ENCODE assay signal across 8 cellular contexts in the genomic region with DNA sequence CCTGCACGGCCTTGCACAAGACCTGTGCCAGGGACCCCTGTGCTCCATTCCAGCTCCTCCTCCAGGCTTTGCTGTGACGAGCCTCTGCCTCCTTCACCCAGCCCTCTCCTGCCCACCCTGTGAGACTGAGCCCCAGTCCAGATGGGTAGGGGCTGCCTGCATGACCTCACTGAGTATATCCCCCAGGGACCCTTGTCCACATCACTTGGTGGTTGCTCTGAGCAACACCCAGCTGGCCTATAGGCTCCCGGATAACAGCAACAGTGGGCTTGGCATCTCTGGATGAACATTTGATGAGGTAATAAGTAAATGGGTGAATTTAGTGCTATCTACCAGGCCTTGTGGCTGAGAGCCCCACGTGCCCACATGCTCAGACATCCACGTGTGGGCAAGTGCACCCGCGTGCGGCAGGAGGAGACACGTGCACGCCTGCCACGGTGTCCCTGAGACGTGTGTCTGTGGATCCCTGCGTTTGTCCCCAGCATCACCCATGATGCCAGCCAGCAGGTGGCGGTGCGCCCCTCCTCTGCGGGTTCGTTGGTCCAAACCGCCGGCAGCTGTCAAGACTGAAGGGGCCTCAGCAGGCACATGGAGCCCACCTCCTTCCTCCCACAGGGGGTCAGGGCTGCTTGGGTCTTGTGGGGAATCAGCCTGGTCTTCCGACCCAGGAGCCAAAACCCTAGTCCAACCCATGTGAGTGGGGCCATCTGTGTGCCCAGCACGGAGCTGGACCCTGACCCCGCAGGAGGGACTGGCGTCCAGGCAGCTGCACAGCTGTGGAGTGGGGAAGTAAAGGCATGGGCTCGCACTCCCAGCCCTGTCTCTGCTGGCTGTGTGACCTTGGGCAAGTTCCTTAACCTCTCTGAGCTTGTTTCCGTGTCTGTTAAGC. TPM values are rescaled to one million over a fixed set of nuclear protein-coding genes. Genes with fewer than 3 reads are reported as not detected.
DNase-seq lines count a peak whose midpoint lies in the region; ATAC-seq lines count a peak whose summit lies in the region.

No MANE protein-coding gene starts in this region.

- peaks cover 55% of the 10 kb centered on the region for H3K4me1 Mint-ChIP-seq in activated CD4-positive, alpha-beta T cell treated with anti-CD3 and anti-CD28 coated beads for 36 hours

- H3K4me3 Mint-ChIP-seq in activated CD4-positive, alpha-beta T cell treated with anti-CD3 and anti-CD28 coated beads for 36 hours = peak overlapping the region; percentile 79

- H3K36me3 Mint-ChIP-seq in activated CD4-positive, alpha-beta T cell treated with anti-CD3 and anti-CD28 coated beads for 36 hours (ENCODE audit: low read depth) = peaks cover 2% of the 10 kb centered on the region

- POLR2A ChIA-PET in activated CD4-positive, alpha-beta T cell treated with anti-CD3 and anti-CD28 coated beads for 36 hours (lab: Charles Lee) = interaction anchor here (0.6 to 5.4 kb wide), 6 partner anchors 59 to 257 kb away, joined by 3 to 65 read pairs (median 5); partner anchors contain the start of genes PIM1, TBC1D22B and TMEM217

- intact Hi-C loops in activated CD4-positive, alpha-beta T cell treated with anti-CD3 and anti-CD28 coated beads for 36 hours (cut with DNase I, micrococcal nuclease) = loop anchor here (1.0 to 5.0 kb wide), 6 partner anchors 30 to 369 kb away; no protein-coding TSS in a partner anchor

- peaks cover 3% of the 10 kb centered on the region for H3K9me3 Mint-ChIP-seq in activated CD4-positive, alpha-beta T cell treated with anti-CD3 and anti-CD28 coated beads for 36 hours (ENCODE audit: low read depth)

- CTCF ChIA-PET in activated CD4-positive, alpha-beta T cell treated with anti-CD3 and anti-CD28 coated beads for 36 hours (lab: Charles Lee) = interaction anchor here (0.5 to 9.7 kb wide), 26 partner anchors 9 to 625 kb away, joined by 3 to 133 read pairs (median 4); partner anchors contain the start of genes PIM1, TBC1D22B and TMEM217

- DNase-seq in CMK (ENCODE audit: low read depth) (peak; percentile 75), NCI-H524 treated with DMSO at 0.1 percent for 48 hours (lab: John Stamatoyannopoulos, UW) (peak; percentile 59), cerebellar cortex (ENCODE audit: low spot score) (peak; percentile 84), left lobe of liver (ENCODE audit: low spot score) (peak; percentile 90)
- peak; percentile 95 for DNase-seq in activated CD4-positive, alpha-beta T cell treated with anti-CD3 and anti-CD28 coated beads for 36 hours
- peak; percentile 84 to 87 for DNase-seq in stimulated activated CD4-positive, alpha-beta T cell treated with anti-CD3 and anti-CD28 coated beads, Interleukin-2, amount 100 ng/mL, for 48 hours

- ATAC-seq in HG02885 (IDR thresholded peaks at IDR 0.05; ENCODE audit: poor library complexity, unreplicated experiment) (peak; percentile 51), left lobe of liver (peak; percentile 95), GM19397 (IDR thresholded peaks at IDR 0.05; ENCODE audit: unreplicated experiment) (no peak)
- ATAC-seq in activated CD4-positive, alpha-beta T cell treated with anti-CD3 and anti-CD28 coated beads for 36 hours = peak; percentile 43

- H3K27ac Mint-ChIP-seq in activated CD4-positive, alpha-beta T cell treated with anti-CD3 and anti-CD28 coated beads for 36 hours = peak overlapping the region; percentile 100

- H3K27me3 Mint-ChIP-seq in activated CD4-positive, alpha-beta T cell treated with anti-CD3 and anti-CD28 coated beads for 36 hours = no peaks in the 10 kb centered on the region

RNA-seq across cellular contexts. Expression of gene FGD2, which starts 45.9 kb away (rescaled TPM):
- under 1 TPM; 0.50 to 0.63 TPM for total RNA-seq in activated CD4-positive, alpha-beta T cell treated with anti-CD3 and anti-CD28 coated beads for 36 hours
- 10.3 TPM for total RNA-seq in left lobe of liver
